12 cellular contexts compared by ENCODE assay signal in genomic region chr1:204463125-204464060, GRCh38. TPM values are rescaled to one million over a fixed set of nuclear protein-coding genes. Genes with fewer than 3 reads are reported as not detected.
A peak's percentile ranks its signal among the peaks of the same experiment; 100 is the strongest.
DNase-seq lines count a peak whose midpoint lies in the region; ATAC-seq and TF ChIP-seq lines count a peak whose summit lies in the region.
"Had no signal": no experiment of that assay in that cellular context is flagged by ENCODE, and none has a peak within 500 bp of the region (broad histone marks: within the 10 kb centered on the region; RNA-seq: fewer than 3 reads in every experiment).

No MANE protein-coding gene starts in this region.

- H3K4me1 ChIP-seq in thoracic aorta (ENCODE audit: control insufficient read depth in 1 of 2, low read depth in 2 of 2), result peaks cover 39 to 60% of the 10 kb centered on the region in 2 donors

- no peak for ATAC-seq in central memory CD8-positive, alpha-beta T cell (replicated peaks; ENCODE audit: extremely low read depth, poor library complexity, severe bottlenecking)
- ATAC-seq in memory B cell (ENCODE audit: low read depth) (no peak), thoracic aorta (ENCODE audit: insufficient number of reproducible peaks, low FRiP score, low read depth) (no peak), HG03354 (IDR thresholded peaks at IDR 0.05; ENCODE audit: poor library complexity, severe bottlenecking, unreplicated experiment) (no peak)

- H3K4me1 Mint-ChIP-seq in activated CD4-positive, alpha-beta T cell treated with anti-CD3 and anti-CD28 coated beads, Interleukin-2, amount 10 ng/mL, durations not matched to agents 7 days and 5 days, result peaks cover 62% of the 10 kb centered on the region
- peaks cover 37% of the 10 kb centered on the region for H3K4me1 Mint-ChIP-seq in central memory CD8-positive, alpha-beta T cell
- peaks cover 81% of the 10 kb centered on the region for H3K4me1 Mint-ChIP-seq in memory B cell

- H3K9me3 ChIP-seq in thoracic aorta, result no peaks in the 10 kb centered on the region

- POLR2A ChIA-PET in activated CD4-positive, alpha-beta T cell treated with anti-CD3 and anti-CD28 coated beads, Interleukin-2, amount 10 ng/mL, durations not matched to agents 7 days and 5 days (lab: Charles Lee), result interaction anchor here (0.6 kb wide), 1 partner anchor 16 kb away, joined by 6 read pairs; no protein-coding TSS in a partner anchor

- peaks cover 27% of the 10 kb centered on the region for H3K36me3 ChIP-seq in thoracic aorta

- peaks cover 36% of the 10 kb centered on the region for H3K36me3 Mint-ChIP-seq in activated CD4-positive, alpha-beta T cell treated with anti-CD3 and anti-CD28 coated beads, Interleukin-2, amount 10 ng/mL, durations not matched to agents 7 days and 5 days (ENCODE audit: low read depth)
- H3K36me3 Mint-ChIP-seq in central memory CD8-positive, alpha-beta T cell (ENCODE audit: insufficient read depth), result peaks cover 9% of the 10 kb centered on the region
- peaks cover 30% of the 10 kb centered on the region for H3K36me3 Mint-ChIP-seq in memory B cell

- H3K9me3 Mint-ChIP-seq in activated CD4-positive, alpha-beta T cell treated with anti-CD3 and anti-CD28 coated beads, Interleukin-2, amount 10 ng/mL, durations not matched to agents 7 days and 5 days, result no peaks in the 10 kb centered on the region
- no peaks in the 10 kb centered on the region for H3K9me3 Mint-ChIP-seq in central memory CD8-positive, alpha-beta T cell
- no peaks in the 10 kb centered on the region for H3K9me3 Mint-ChIP-seq in memory B cell

- no peak for TF ChIP-seq CTCF in thoracic aorta (IDR thresholded peaks at IDR 0.05)

- CTCF ChIA-PET in activated CD4-positive, alpha-beta T cell treated with anti-CD3 and anti-CD28 coated beads, Interleukin-2, amount 10 ng/mL, durations not matched to agents 7 days and 5 days (lab: Charles Lee), result interaction anchor here (0.7 to 12.0 kb wide), 9 partner anchors 9 to 40 kb away, joined by 3 to 102 read pairs (median 4); partner anchors contain the start of gene PIK3C2B

- H3K27me3 Mint-ChIP-seq in activated CD4-positive, alpha-beta T cell treated with anti-CD3 and anti-CD28 coated beads, Interleukin-2, amount 10 ng/mL, durations not matched to agents 7 days and 5 days, result no peaks in the 10 kb centered on the region
- H3K27me3 Mint-ChIP-seq in central memory CD8-positive, alpha-beta T cell, result no peaks in the 10 kb centered on the region
- no peaks in the 10 kb centered on the region for H3K27me3 Mint-ChIP-seq in memory B cell

- H3K27ac Mint-ChIP-seq in activated CD4-positive, alpha-beta T cell treated with anti-CD3 and anti-CD28 coated beads, Interleukin-2, amount 10 ng/mL, durations not matched to agents 7 days and 5 days, result peak overlapping the region; percentile 77
- H3K27ac Mint-ChIP-seq in central memory CD8-positive, alpha-beta T cell (ENCODE audit: low read depth), result peak overlapping the region; percentile 90
- H3K27ac Mint-ChIP-seq in memory B cell, result no peak overlapping the region

- peak overlapping the region; percentile 3 for H3K4me3 ChIP-seq in thoracic aorta

- DNase-seq in activated CD4-positive, alpha-beta T cell treated with anti-CD3 and anti-CD28 coated beads, Interleukin-2, amount 10 ng/mL, durations not matched to agents 7 days and 5 days, result no peak
- no peak for DNase-seq in activated CD4-positive, alpha-beta T cell treated with anti-CD3 and anti-CD28 coated beads for 1 hour
- DNase-seq in central memory CD8-positive, alpha-beta T cell (ENCODE audit: low spot score in 2 of 2), result no peak
- DNase-seq in memory B cell (ENCODE audit: low spot score in 2 of 2) (no peak), thoracic aorta (ENCODE audit: low spot score) (no peak), NCI-H1417 treated with DMSO at 0.1 percent for 48 hours (lab: John Stamatoyannopoulos, UW) (no peak), NCI-H1092 (lab: John Stamatoyannopoulos, UW) (no peak)
- DNase-seq: erythroblast, NCI-H2171 treated with DMSO at 0.1 percent for 48 hours, RPMI8226 had no signal

- peak overlapping the region; percentile 90 to 96 for H3K27ac ChIP-seq in thoracic aorta
- H3K27ac ChIP-seq: KMS-11 had no signal

- H3K4me3 Mint-ChIP-seq in activated CD4-positive, alpha-beta T cell treated with anti-CD3 and anti-CD28 coated beads, Interleukin-2, amount 10 ng/mL, durations not matched to agents 7 days and 5 days, result no peak overlapping the region
- H3K4me3 Mint-ChIP-seq in central memory CD8-positive, alpha-beta T cell, result no peak overlapping the region
- H3K4me3 Mint-ChIP-seq in memory B cell, result peak overlapping the region; percentile 46

- no peaks in the 10 kb centered on the region for H3K27me3 ChIP-seq in thoracic aorta (replicated peaks; ENCODE audit: insufficient read depth)

RNA-seq across cellular contexts. Expression of gene PIK3C2B, which starts 31.2 kb away (rescaled TPM):
- total RNA-seq in activated CD4-positive, alpha-beta T cell treated with anti-CD3 and anti-CD28 coated beads, Interleukin-2, amount 10 ng/mL, durations not matched to agents 7 days and 5 days, result 10 to 100 TPM; 27.4 to 28.9 TPM
- 10 to 100 TPM; 34.5 to 44.4 TPM for total RNA-seq in thoracic aorta

RNA-seq across cellular contexts. Expression of gene PPP1R15B, which starts 51.8 kb away (rescaled TPM):
- total RNA-seq in activated CD4-positive, alpha-beta T cell treated with anti-CD3 and anti-CD28 coated beads, Interleukin-2, amount 10 ng/mL, durations not matched to agents 7 days and 5 days, result 10 to 100 TPM; 62.5 to 70.6 TPM
- total RNA-seq in thoracic aorta, result 10 to 100 TPM; 40.1 to 64.5 TPM

RNA-seq across cellular contexts. Expression of gene MDM4, which starts 52.8 kb away (rescaled TPM):
- 10 to 100 TPM; 95.0 to 98.1 TPM for total RNA-seq in activated CD4-positive, alpha-beta T cell treated with anti-CD3 and anti-CD28 coated beads, Interleukin-2, amount 10 ng/mL, durations not matched to agents 7 days and 5 days
- total RNA-seq in thoracic aorta, result 100 to 1,000 TPM in 1 of 2 donors, 10 to 100 TPM in 1; 79.9 to 126 TPM
